ENCODE assay signal across 18 cellular contexts in genomic region chr11:33615751-33616150, GRCh38.
"Had no signal": no experiment of that assay in that cellular context is flagged by ENCODE, and none has a peak within 500 bp of the region (broad histone marks: within the 10 kb centered on the region; RNA-seq: fewer than 3 reads in every experiment).

No MANE protein-coding gene starts in this region.

- H3K27ac ChIP-seq: left ventricle myocardium inferior, right atrium auricular region, right lobe of liver, tibial nerve, vagina had no signal

- H3K9me3 ChIP-seq: left ventricle myocardium inferior, right atrium auricular region, right lobe of liver, tibial nerve, vagina had no signal

- ATAC-seq: naive thymus-derived CD8-positive, alpha-beta T cell; right lobe of liver; stimulated activated memory B cell treated with anti-CD40 and anti-IgM and Interleukin-4, amounts not matched to agents 10 μg/mL and 1 μg/mL and 100 μg/mL, for 72 hours; stimulated activated naive CD8-positive, alpha-beta T cell treated with anti-CD3 and anti-CD28 coated beads, Interleukin-15, amount 100 ng/mL, for 72 hours had no signal

- DNase-seq: hippocampal formation; immature natural killer cell; left ventricle myocardium inferior; naive thymus-derived CD8-positive, alpha-beta T cell; right lobe of liver; stimulated activated CD4-positive, alpha-beta T cell treated with anti-CD3 and anti-CD28 coated beads, Interleukin-1b, Interleukin-23, amount 100 ng/mL, for 48 hours; stimulated activated CD4-positive, alpha-beta T cell treated with anti-CD3 and anti-CD28 coated beads, Interleukin-2, amount 100 ng/mL, for 48 hours; stimulated activated CD4-positive, alpha-beta T cell treated with anti-CD3 and anti-CD28 coated beads, Interleukin-4, amount 100 ng/mL, for 4 hours; stimulated activated CD8-positive, alpha-beta memory T cell treated with anti-CD3 and anti-CD28 coated beads, Interleukin-4, amount 100 ng/mL, for 48 hours; stimulated activated naive CD4-positive, alpha-beta T cell treated with Interleukin-2 at 50 U/mL for 16 hours; stimulated activated naive CD8-positive, alpha-beta T cell treated with anti-CD3 and anti-CD28 coated beads, Interleukin-15, amount 100 ng/mL, for 72 hours; substantia nigra had no signal

- H3K36me3 ChIP-seq: left ventricle myocardium inferior, right atrium auricular region, right lobe of liver, tibial nerve, vagina had no signal

- H3K4me1 ChIP-seq: left ventricle myocardium inferior, right atrium auricular region, right lobe of liver, vagina had no signal

- H3K4me3 ChIP-seq: left ventricle myocardium inferior, lung, right atrium auricular region, right lobe of liver, smooth muscle cell, tibial nerve, vagina had no signal

- H3K27me3 ChIP-seq: right atrium auricular region, right lobe of liver, tibial nerve, vagina had no signal
